ENCODE assay signal across 13 cellular contexts in the genomic region with DNA sequence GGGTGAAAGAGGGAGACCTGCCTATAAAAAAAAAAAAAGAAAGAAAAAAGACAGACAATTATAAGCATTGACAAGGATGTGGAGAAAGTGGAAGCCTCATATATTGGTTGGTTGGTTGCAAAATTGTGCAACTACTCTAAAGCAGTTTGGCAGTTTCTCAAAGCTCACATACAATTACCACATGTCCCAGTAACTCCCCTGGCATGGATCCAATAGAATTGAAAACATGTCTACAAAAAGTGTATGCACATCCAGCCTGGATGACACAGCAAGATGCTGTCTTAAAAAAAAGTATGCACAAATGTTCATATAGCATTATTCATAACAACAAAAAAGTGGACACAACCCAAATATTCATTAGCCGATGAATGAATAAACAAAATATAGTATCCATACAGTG. TPM values are rescaled to one million over a fixed set of nuclear protein-coding genes. Genes with fewer than 3 reads are reported as not detected.
A peak's percentile ranks its signal among the peaks of the same experiment; 100 is the strongest.
DNase-seq lines count a peak whose midpoint lies in the region; ATAC-seq and TF ChIP-seq lines count a peak whose summit lies in the region.
"Had no signal": no experiment of that assay in that cellular context is flagged by ENCODE, and none has a peak within 500 bp of the region (broad histone marks: within the 10 kb centered on the region; RNA-seq: fewer than 3 reads in every experiment).

No MANE protein-coding gene starts in this region.

- peak overlapping the region; percentile 60 for H3K27ac ChIP-seq in RWPE1
- H3K27ac ChIP-seq: parathyroid adenoma, transverse colon had no signal

- no peaks in the 10 kb centered on the region for H3K27me3 Mint-ChIP-seq in nephron progenitor cell (ENCODE audit: low read depth, poor library complexity)
- H3K27me3 Mint-ChIP-seq: activated naive CD8-positive, alpha-beta T cell treated with anti-CD3 and anti-CD28 coated beads, Interleukin-2, amount 50 U/mL, for 24 hours had no signal

- POLR2A ChIA-PET in AG04449 (lab: Yijun Ruan, JAX): no interaction called here
- POLR2A ChIA-PET in RWPE1 (lab: Yijun Ruan, JAX; ENCODE audit: low non-redundant PET): no interaction called here

- ATAC-seq in HG03432 (IDR thresholded peaks at IDR 0.05; ENCODE audit: unreplicated experiment) (no peak), GM19035 (IDR thresholded peaks at IDR 0.05; ENCODE audit: unreplicated experiment) (no peak)
- ATAC-seq: activated naive CD8-positive, alpha-beta T cell treated with anti-CD3 and anti-CD28 coated beads, Interleukin-2, amount 50 U/mL, for 24 hours had no signal

- H3K9me3 Mint-ChIP-seq in nephron progenitor cell: peaks cover 44% of the 10 kb centered on the region

- H3K27ac Mint-ChIP-seq in nephron progenitor cell: no peak overlapping the region
- H3K27ac Mint-ChIP-seq: activated naive CD8-positive, alpha-beta T cell treated with anti-CD3 and anti-CD28 coated beads, Interleukin-2, amount 50 U/mL, for 24 hours had no signal

- H3K4me3 Mint-ChIP-seq in nephron progenitor cell: no peak overlapping the region
- H3K4me3 Mint-ChIP-seq: activated naive CD8-positive, alpha-beta T cell treated with anti-CD3 and anti-CD28 coated beads, Interleukin-2, amount 50 U/mL, for 24 hours had no signal

- TF ChIP-seq CTCF in AG04449 (IDR thresholded peaks at IDR 0.05; ENCODE audit: insufficient read depth, low read length, missing control alignments) (no peak), RWPE1 (conservative IDR thresholded peaks at IDR 0.05; ENCODE audit: low read depth) (no peak), fibroblast of the aortic adventitia (IDR thresholded peaks at IDR 0.05; ENCODE audit: insufficient read depth, low read length) (no peak), nephron progenitor cell (IDR thresholded peaks at IDR 0.05) (no peak)

- CTCF ChIA-PET in AG04449 (lab: Yijun Ruan, JAX): interaction anchor here (0.9 to 1.0 kb wide), 2 partner anchors 10 to 311 kb away, joined by 3 to 4 read pairs; no protein-coding TSS in a partner anchor
- CTCF ChIA-PET in RWPE1 (lab: Yijun Ruan, JAX): no interaction called here

- no peak overlapping the region for H3K4me3 ChIP-seq in AG04449 (ENCODE audit: low read depth, low read length)
- H3K4me3 ChIP-seq in fibroblast of the aortic adventitia (ENCODE audit: low read depth, low read length): no peak overlapping the region
- H3K4me3 ChIP-seq: transverse colon had no signal

- peak; percentile 71 for DNase-seq in AG04449 (ENCODE audit: low read depth, low spot score)
- peak; percentile 71 for DNase-seq in H4 (ENCODE audit: low spot score)
- no peak for DNase-seq in RWPE1 (ENCODE audit: low spot score)
- peak; percentile 93 for DNase-seq in fibroblast of the aortic adventitia (ENCODE audit: low read depth)
- DNase-seq in activated naive CD4-positive, alpha-beta T cell treated with Interleukin-2 at 50 U/mL for 16 hours: no peak
- DNase-seq in nephron progenitor cell: no peak
- DNase-seq: activated naive CD8-positive, alpha-beta T cell treated with anti-CD3 and anti-CD28 coated beads, Interleukin-2, amount 50 U/mL, for 24 hours; NCI-H748 treated with DMSO at 0.1 percent for 48 hours; T-helper 2 cell; transverse colon had no signal

- H3K36me3 Mint-ChIP-seq in nephron progenitor cell (ENCODE audit: low read depth): peaks cover 41% of the 10 kb centered on the region

- H3K4me1 Mint-ChIP-seq in nephron progenitor cell: peaks cover 36% of the 10 kb centered on the region

RNA-seq across cellular contexts. Expression of gene SETMAR, which starts 19.5 kb away (rescaled TPM):
- 40.8 and 51.6 TPM in 2 replicates for total RNA-seq in H4 (2014; rRNA removed; shearing (Covaris generic))
- 12.6 and 25.4 TPM in 2 replicates for total RNA-seq in fibroblast of the aortic adventitia (ENCODE audit: low replicate concordance)

Comparison
In these comparisons a context has a peak if more than half of its experiments do, and no peak if none do; other contexts are left out.
1. DNase-seq: peak in AG04449 (single experiment), H4 (single experiment) and fibroblast of the aortic adventitia (single experiment); none in RWPE1 (single experiment), activated naive CD4-positive, alpha-beta T cell treated with Interleukin-2 at 50 U/mL for 16 hours (single experiment) and nephron progenitor cell (single experiment).